In the genomic region with DNA sequence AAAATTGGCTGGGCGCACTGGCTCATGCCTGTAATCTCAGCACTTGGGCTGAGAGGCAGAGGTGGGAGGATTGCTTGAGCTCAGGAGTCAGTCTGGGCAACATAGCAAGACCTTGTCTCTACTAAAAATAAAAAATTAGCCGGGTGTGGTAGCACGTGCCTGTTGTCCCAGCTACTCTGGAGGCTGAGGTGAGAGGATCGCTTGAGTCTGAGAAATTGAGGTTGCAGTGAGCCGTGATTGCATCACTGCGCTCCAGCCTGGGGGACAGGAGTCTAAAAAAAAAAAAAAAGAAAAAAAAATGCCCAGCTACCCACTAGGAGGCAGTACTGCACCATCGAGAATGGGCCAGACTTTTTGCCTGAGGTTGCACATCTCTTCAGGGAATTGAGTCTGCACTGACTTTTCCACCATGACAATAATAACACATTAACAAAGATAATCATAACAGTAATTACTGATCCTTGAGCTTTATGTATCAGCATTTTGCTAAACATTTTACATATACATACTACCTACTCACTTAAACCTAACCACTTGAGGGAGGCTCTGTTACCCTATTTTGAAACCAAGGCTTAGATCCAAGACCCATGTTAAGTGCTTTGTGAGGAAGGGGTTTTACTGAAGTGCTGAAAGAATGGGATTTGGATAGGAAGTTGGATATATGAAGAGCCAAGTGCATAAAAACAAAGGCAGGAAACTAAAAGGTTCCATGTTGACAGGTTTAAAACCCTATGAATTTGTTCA, we compare ENCODE assay signal across 8 cellular contexts. TPM values are rescaled to one million over a fixed set of nuclear protein-coding genes. Genes with fewer than 3 reads are reported as not detected.
DNase-seq lines count a peak whose midpoint lies in the region; ATAC-seq and TF ChIP-seq lines count a peak whose summit lies in the region.

No MANE protein-coding gene starts in this region.

- H3K27me3 Mint-ChIP-seq in memory B cell: no peaks in the 10 kb centered on the region

- peak; percentile 68 for TF ChIP-seq CTCF in NB4 (IDR thresholded peaks at IDR 0.05; ENCODE audit: low read depth, low read length)
- peak; percentile 81 for TF ChIP-seq CTCF in WERI-Rb-1 (IDR thresholded peaks at IDR 0.05; ENCODE audit: low read depth, low read length)
- peak; percentile 48 to 83 (median 71) for TF ChIP-seq CTCF in dorsolateral prefrontal cortex (IDR thresholded peaks at IDR 0.05 in 54 of 56, conservative IDR thresholded peaks at IDR 0.05 in 2 of 56; ENCODE audit: low read depth in 1 of 56, partially characterized antibody in 56 of 56)
- peak; percentile 53 to 88 for TF ChIP-seq CTCF in suprapubic skin (IDR thresholded peaks at IDR 0.05)

- peak overlapping the region; percentile 12 for H3K27ac Mint-ChIP-seq in memory B cell

- H3K9me3 ChIP-seq in WERI-Rb-1 (ENCODE audit: severe bottlenecking): no peaks in the 10 kb centered on the region
- no peaks in the 10 kb centered on the region for H3K9me3 ChIP-seq in suprapubic skin

- no peak overlapping the region for H3K4me3 Mint-ChIP-seq in memory B cell

- DNase-seq in NCI-H82 (lab: John Stamatoyannopoulos, UW) (peak; percentile 60), NCI-H82 treated with DMSO at 0.1 percent for 48 hours (lab: John Stamatoyannopoulos, UW; ENCODE audit: unreplicated experiment) (no peak), NB4 (ENCODE audit: low read depth) (peak; percentile 84), WERI-Rb-1 (peak; percentile 45), dorsolateral prefrontal cortex (peak in 4 of 10 donors; percentile 12 to 40 (median 22)), memory B cell (ENCODE audit: low spot score in 2 of 2) (peak; percentile 53 to 64), suprapubic skin (ENCODE audit: low spot score in 2 of 2) (peak; percentile 73 to 78)

- TF ChIP-seq POLR2A in NB4 (IDR thresholded peaks at IDR 0.05; ENCODE audit: extremely low read depth, insufficient read length) (no peak), suprapubic skin (IDR thresholded peaks at IDR 0.05) (no peak)

- peaks cover 19% of the 10 kb centered on the region for H3K4me1 ChIP-seq in suprapubic skin

- peaks cover 15% of the 10 kb centered on the region for H3K36me3 Mint-ChIP-seq in memory B cell

- no peak for TF ChIP-seq EP300 in suprapubic skin (IDR thresholded peaks at IDR 0.05)

- H3K36me3 ChIP-seq in WERI-Rb-1 (peaks cover 76% of the 10 kb centered on the region), suprapubic skin (peaks cover 19% of the 10 kb centered on the region)

- peak; percentile 90 for ATAC-seq in memory B cell (ENCODE audit: low read depth)
- ATAC-seq in HG02642 (IDR thresholded peaks at IDR 0.05; ENCODE audit: poor library complexity, unreplicated experiment): no peak

- H3K27me3 ChIP-seq in WERI-Rb-1 (ENCODE audit: insufficient read depth, low read depth, severe bottlenecking) (no peaks in the 10 kb centered on the region), dorsolateral prefrontal cortex (no peaks in the 10 kb centered on the region), suprapubic skin (no peaks in the 10 kb centered on the region)

- intact Hi-C loops in dorsolateral prefrontal cortex (cut with DNase I): loop anchor here in 1 of 2 donors (10.0 kb wide), 1 partner anchor 400 kb away; no protein-coding TSS in a partner anchor

- WGBS in suprapubic skin: 37% methylated on average over 7 of the region's 7 CpGs

- H3K4me1 Mint-ChIP-seq in memory B cell: peaks cover 17% of the 10 kb centered on the region

- H3K27ac ChIP-seq in WERI-Rb-1 (peak overlapping the region; percentile 12; the same call in 1 of the 2 replicates), dorsolateral prefrontal cortex (peak overlapping the region in 8 of 59 donors; percentile 1 to 40 (median 16)), suprapubic skin (no peak overlapping the region)

- H3K9me3 Mint-ChIP-seq in memory B cell: no peaks in the 10 kb centered on the region

- H3K4me3 ChIP-seq in NB4 (ENCODE audit: low read depth, low read length): no peak overlapping the region
- H3K4me3 ChIP-seq in WERI-Rb-1 (ENCODE audit: low read depth, low read length): no peak overlapping the region
- no peak overlapping the region for H3K4me3 ChIP-seq in dorsolateral prefrontal cortex
- H3K4me3 ChIP-seq in suprapubic skin: no peak overlapping the region

RNA-seq across cellular contexts. Expression of gene SRSF3, which starts 21.0 kb away (rescaled TPM):
- total RNA-seq in dorsolateral prefrontal cortex (100 to 1,000 TPM; 108 to 194 (median 145) TPM), suprapubic skin (100 to 1,000 TPM; 152 to 180 (median 167) TPM)
